1 cellular context compared by ENCODE assay signal in genomic region chr6:158312165-158312564, GRCh38.
TF ChIP-seq lines count a peak whose summit lies in the region.

Gene TULP4 (plus strand): TSS chr6:158312465. CDS start chr6:158314017, 1,552 bp downstream.

TF ChIP-seq in HepG2, 621 proteins besides CTCF, POLR2A, EP300 and RAD21 (continued from another document):
- no peak for TF ChIP-seq USF2 (IDR thresholded peaks at IDR 0.05; ENCODE audit: low read depth, low read length)
- no peak for TF ChIP-seq USF2 (CRISPR knock-in tag; IDR thresholded peaks at IDR 0.05; ENCODE audit: borderline replicate concordance)
- TF ChIP-seq ZNF20 (CRISPR knock-in tag; IDR thresholded peaks at IDR 0.05): no peak
- TF ChIP-seq MTA3 (CRISPR knock-in tag; IDR thresholded peaks at IDR 0.05): no peak
- TF ChIP-seq ZNF776 (CRISPR knock-in tag; IDR thresholded peaks at IDR 0.05): no peak
- TF ChIP-seq TBP (CRISPR knock-in tag; IDR thresholded peaks at IDR 0.05): no peak
- TF ChIP-seq ZNF788 (CRISPR knock-in tag; IDR thresholded peaks at IDR 0.05; ENCODE audit: borderline replicate concordance): no peak
- TF ChIP-seq MYPOP (CRISPR knock-in tag; IDR thresholded peaks at IDR 0.05): no peak
- no peak for TF ChIP-seq ZNF232 (CRISPR knock-in tag; IDR thresholded peaks at IDR 0.05; ENCODE audit: borderline replicate concordance)
- no peak for TF ChIP-seq HINFP (CRISPR knock-in tag; IDR thresholded peaks at IDR 0.05; ENCODE audit: low read depth)
- no peak for TF ChIP-seq SP4 (CRISPR knock-in tag; IDR thresholded peaks at IDR 0.05)
- no peak for TF ChIP-seq TCF7 (IDR thresholded peaks at IDR 0.05; ENCODE audit: low read depth)
- no peak for TF ChIP-seq NCOR1 (IDR thresholded peaks at IDR 0.05; ENCODE audit: borderline replicate concordance, low read length)
